ENCODE assay signal across 3 cellular contexts in the genomic region with DNA sequence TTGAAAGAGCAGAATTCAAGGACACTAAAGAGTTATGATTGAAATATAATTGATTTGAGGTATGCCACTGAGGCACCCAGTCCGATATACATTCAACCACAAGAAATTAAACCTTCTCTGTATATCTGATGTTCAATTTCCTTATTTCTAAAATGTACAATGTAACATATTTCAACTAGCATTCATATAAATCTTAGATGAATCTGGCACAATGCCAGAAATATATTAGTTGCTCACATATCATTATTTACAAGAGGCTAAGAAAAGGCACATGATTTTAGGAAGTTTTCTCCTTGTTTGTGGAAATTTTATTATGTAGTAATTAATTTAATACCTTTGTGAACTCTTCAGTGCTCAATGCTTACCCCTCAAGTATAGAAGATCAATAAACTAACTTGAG.
TF ChIP-seq lines count a peak whose summit lies in the region.

No MANE protein-coding gene starts in this region.

TF ChIP-seq in Ishikawa, 13 proteins besides CTCF, POLR2A, EP300 and RAD21:
- TF ChIP-seq MAX (IDR thresholded peaks at IDR 0.05) = no peak
- TF ChIP-seq NFIC (IDR thresholded peaks at IDR 0.05) = peak; percentile 25; the same call in 1 of the 2 replicates
TF ChIP-seq in Ishikawa: peak in this region for 1.

TF ChIP-seq in K562, 482 proteins besides CTCF, POLR2A, EP300 and RAD21:
- TF ChIP-seq PHB (CRISPR knock-in tag; IDR thresholded peaks at IDR 0.05) (no peak), PURB (CRISPR knock-in tag; IDR thresholded peaks at IDR 0.05; ENCODE audit: low read depth) (no peak), NFIC (IDR thresholded peaks at IDR 0.05) (peak; percentile 92), HNRNPK (IDR thresholded peaks at IDR 0.05; ENCODE audit: low read depth, low read length, poor library complexity, severe bottlenecking) (no peak), NFIX (CRISPR knock-in tag; IDR thresholded peaks at IDR 0.05; ENCODE audit: low read depth) (peak; percentile 95), ZNF23 (CRISPR knock-in tag; IDR thresholded peaks at IDR 0.05) (no peak)

TF ChIP-seq in endothelial cell of umbilical vein, 7 proteins besides CTCF, POLR2A, EP300 and RAD21:
- TF ChIP-seq MYC (IDR thresholded peaks at IDR 0.05; ENCODE audit: low read depth, low read length) = no peak
- no peak for TF ChIP-seq EZH2 (IDR thresholded peaks at IDR 0.05; ENCODE audit: borderline replicate concordance, low read depth, low read length, severe bottlenecking)
- no peak for TF ChIP-seq GATA2 (IDR thresholded peaks at IDR 0.05; ENCODE audit: insufficient read depth, insufficient read length, low read depth, low read length)
- TF ChIP-seq JUN (IDR thresholded peaks at IDR 0.05; ENCODE audit: borderline replicate concordance, insufficient read depth, insufficient read length, low read depth) = no peak
- no peak for TF ChIP-seq POLR2AphosphoS5 (IDR thresholded peaks at IDR 0.05; ENCODE audit: insufficient read depth, low read depth, low read length)
- no peak for TF ChIP-seq FOS (IDR thresholded peaks at IDR 0.05; ENCODE audit: borderline replicate concordance, insufficient read depth, low read length)
- no peak for TF ChIP-seq MAX (IDR thresholded peaks at IDR 0.05; ENCODE audit: insufficient read depth, insufficient read length)
